ENCODE assay signal across 8 cellular contexts in genomic region chr12:124392991-124393790, GRCh38.
DNase-seq lines count a peak whose midpoint lies in the region; ATAC-seq and TF ChIP-seq lines count a peak whose summit lies in the region.

No MANE protein-coding gene starts in this region.

- H3K4me3 Mint-ChIP-seq in type B pancreatic cell: no peak overlapping the region

- ATAC-seq in HG02973 (IDR thresholded peaks at IDR 0.05; ENCODE audit: unreplicated experiment) (no peak), HG03025 (IDR thresholded peaks at IDR 0.05; ENCODE audit: low FRiP score, unreplicated experiment) (no peak)

- peaks cover 4% of the 10 kb centered on the region for H3K36me3 Mint-ChIP-seq in type B pancreatic cell

- TF ChIP-seq RAD21 in Ishikawa (IDR thresholded peaks at IDR 0.05; ENCODE audit: low read depth): no peak

- no peak for TF ChIP-seq CTCF in type B pancreatic cell (conservative IDR thresholded peaks at IDR 0.05)
- TF ChIP-seq CTCF in GM10266 (IDR thresholded peaks at IDR 0.05; ENCODE audit: control insufficient read depth, insufficient read depth, low read depth, missing control alignments): no peak

- peak overlapping the region; percentile 16 for H3K27ac Mint-ChIP-seq in type B pancreatic cell

- H3K27me3 Mint-ChIP-seq in type B pancreatic cell: no peaks in the 10 kb centered on the region

- peak; percentile 96 for TF ChIP-seq EP300 in Ishikawa (IDR thresholded peaks at IDR 0.05; ENCODE audit: borderline replicate concordance)

- in situ Hi-C loops in ACHN (cut with HindIII; ENCODE audit: low pct_ligation_motif_present, low pct_unique_long_range_greater_than_20kb, low sequenced_read_pairs): no loop called here

- DNase-seq in ACHN (peak; percentile 83), dedifferentiated amniotic fluid mesenchymal stem cell (ENCODE audit: extremely low spot score) (peak; percentile 28), lung microvascular endothelial cell (ENCODE audit: low read depth in 2 of 2) (peak; percentile 64 to 81), type B pancreatic cell (ENCODE audit: extremely low spot score, unreplicated experiment) (no peak), GM10266 (ENCODE audit: extremely low spot score) (no peak)

- no peaks in the 10 kb centered on the region for H3K9me3 Mint-ChIP-seq in type B pancreatic cell

- peaks cover 16% of the 10 kb centered on the region for H3K4me1 Mint-ChIP-seq in type B pancreatic cell (ENCODE audit: unreplicated experiment)

TF ChIP-seq in Ishikawa, 13 proteins besides CTCF, POLR2A, EP300 and RAD21:
- TF ChIP-seq EGR1 (IDR thresholded peaks at IDR 0.05): no peak
- peak; percentile 99 for TF ChIP-seq NFIC (IDR thresholded peaks at IDR 0.05)
- TF ChIP-seq TCF12 (IDR thresholded peaks at IDR 0.05; ENCODE audit: low read depth): peak; percentile 97
- TF ChIP-seq CREB1 (IDR thresholded peaks at IDR 0.05; ENCODE audit: low read depth): no peak
- peak; percentile 12; the same call in 1 of the 2 replicates for TF ChIP-seq YY1 (IDR thresholded peaks at IDR 0.05; ENCODE audit: low read depth)
- no peak for TF ChIP-seq ZBTB7A (IDR thresholded peaks at IDR 0.05; ENCODE audit: low read depth)
- TF ChIP-seq TEAD4 (IDR thresholded peaks at IDR 0.05): peak; percentile 62
- peak; percentile 31; the same call in 1 of the 2 replicates for TF ChIP-seq CEBPB (IDR thresholded peaks at IDR 0.05)
- peak; percentile 81 for TF ChIP-seq FOXM1 (IDR thresholded peaks at IDR 0.05; ENCODE audit: borderline replicate concordance, low read depth)

Comparison
In these comparisons a context has a peak if more than half of its experiments do, and no peak if none do; other contexts are left out.
1. DNase-seq: peak in ACHN (single experiment), dedifferentiated amniotic fluid mesenchymal stem cell (single experiment) and lung microvascular endothelial cell (2 of 2); none in type B pancreatic cell (single experiment) and GM10266 (single experiment).